16 cellular contexts compared by ENCODE assay signal in the genomic region with DNA sequence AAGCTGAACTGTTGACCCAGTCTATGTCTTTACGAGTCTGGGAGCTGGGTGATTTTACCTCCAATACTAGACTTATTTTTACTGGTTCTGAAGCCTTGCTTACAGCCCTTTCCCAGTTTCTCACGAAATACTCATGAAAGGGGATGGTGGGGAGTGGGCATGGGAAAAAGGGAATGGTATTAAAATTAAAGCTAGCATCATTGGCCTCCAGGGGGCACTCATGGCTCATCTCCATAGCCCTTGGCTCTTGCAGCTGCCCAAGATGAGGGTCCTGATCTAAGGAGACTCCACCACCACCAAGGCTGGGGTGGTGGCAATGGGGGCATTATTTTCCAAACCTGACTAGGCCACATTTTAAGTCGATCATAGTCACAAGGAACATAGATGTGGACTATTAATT. TPM values are rescaled to one million over a fixed set of nuclear protein-coding genes. Genes with fewer than 3 reads are reported as not detected.
DNase-seq lines count a peak whose midpoint lies in the region; ATAC-seq and TF ChIP-seq lines count a peak whose summit lies in the region.
"Not testable (repeated sequence)": the region's sequence is repeated elsewhere in the genome, so short reads cannot be mapped to it uniquely, and the experiment has no call there.
"Had no signal": no experiment of that assay in that cellular context is flagged by ENCODE, and none has a peak within 500 bp of the region (broad histone marks: within the 10 kb centered on the region; RNA-seq: fewer than 3 reads in every experiment).

No MANE protein-coding gene starts in this region.

- H3K27ac ChIP-seq in KMS-11; OCI-LY3 (ENCODE audit: low read length); endodermal cell (ENCODE audit: low read depth, low read length); osteoblast (ENCODE audit: low read depth, low read length): not testable (repeated sequence)

- H3K9me3 ChIP-seq in BE2C; OCI-LY3 (ENCODE audit: insufficient read depth, low read length); endodermal cell (ENCODE audit: control insufficient read depth, low read length); osteoblast (ENCODE audit: low read depth, low read length): not testable (repeated sequence)

- not testable (repeated sequence) for H3K27ac Mint-ChIP-seq in WTC11, endodermal cell

- H3K36me3 Mint-ChIP-seq in WTC11; endodermal cell (ENCODE audit: low read depth): not testable (repeated sequence)

- peak; percentile 29 for TF ChIP-seq CTCF in BE2C (IDR thresholded peaks at IDR 0.05; ENCODE audit: low read depth, low read length)
- peak; percentile 50 for TF ChIP-seq CTCF in GM12872 (IDR thresholded peaks at IDR 0.05; ENCODE audit: insufficient read depth, low read depth, low read length)
- TF ChIP-seq CTCF in KMS-11 (conservative IDR thresholded peaks at IDR 0.05; ENCODE audit: low read depth, low read length): peak; percentile 34; the same call in 1 of the 2 replicates
- peak; percentile 51 for TF ChIP-seq CTCF in OCI-LY3 (IDR thresholded peaks at IDR 0.05; ENCODE audit: low read depth, low read length)
- not testable (repeated sequence) for TF ChIP-seq CTCF in WTC11 (IDR thresholded peaks at IDR 0.05)
- TF ChIP-seq CTCF in endodermal cell (conservative IDR thresholded peaks at IDR 0.05): peak; percentile 73
- peak; percentile 10 for TF ChIP-seq CTCF in osteoblast (IDR thresholded peaks at IDR 0.05; ENCODE audit: extremely low read depth, low read depth, low read length)

- DNase-seq in BE2C (peak; percentile 12), WTC11 (ENCODE audit: low spot score) (peak; percentile 48), endodermal cell (peak; percentile 68), iPS-NIHi7 (ENCODE audit: extremely low spot score) (peak; percentile 38)
- not testable (repeated sequence) for DNase-seq in osteoblast (ENCODE audit: insufficient read length, low spot score, missing footprints)

- H3K79me2 ChIP-seq in KMS-11 (ENCODE audit: insufficient read depth, low read depth); OCI-LY3 (ENCODE audit: low read length); osteoblast (ENCODE audit: insufficient read depth, low read length): not testable (repeated sequence)

- H3K27me3 ChIP-seq in BE2C; KMS-11 (ENCODE audit: insufficient read depth, low read depth); OCI-LY3 (ENCODE audit: low read depth, low read length); endodermal cell (ENCODE audit: control insufficient read depth, insufficient read depth, low read length, poor library complexity, severe bottlenecking); osteoblast (ENCODE audit: insufficient read depth, low read length): not testable (repeated sequence)

- H3K4me1 Mint-ChIP-seq in WTC11, endodermal cell: not testable (repeated sequence)

- not testable (repeated sequence) for H3K36me3 ChIP-seq in BE2C; KMS-11 (ENCODE audit: insufficient read depth); OCI-LY3 (replicated peaks; ENCODE audit: low read depth, low read length); endodermal cell (ENCODE audit: control insufficient read depth, insufficient read depth, low read length); osteoblast (ENCODE audit: insufficient read depth, low read length)

- not testable (repeated sequence) for H3K4me2 ChIP-seq in KMS-11; OCI-LY3 (ENCODE audit: low read length); osteoblast (ENCODE audit: insufficient read depth, low read length)

- POLR2A ChIA-PET in WTC11 (lab: Charles Lee): not testable (repeated sequence)

- H3K9ac ChIP-seq in KMS-11; OCI-LY3 (ENCODE audit: low read length); endodermal cell (ENCODE audit: extremely low read depth, low read length, poor library complexity, severe bottlenecking): not testable (repeated sequence)

- 77 to 100% methylated on average over 1 to 3 of the region's 3 CpGs for WGBS in endodermal cell (ENCODE audit: insufficient coverage in 1 of 2, insufficient read length in 1 of 2), 2 experiments

- H3K9me3 Mint-ChIP-seq in WTC11, endodermal cell: not testable (repeated sequence)

- H3K4me3 Mint-ChIP-seq in WTC11, endodermal cell: not testable (repeated sequence)

- H3K4me3 ChIP-seq in BE2C (ENCODE audit: low read depth, low read length); KMS-11 (IDR thresholded peaks at IDR 0.05; ENCODE audit: insufficient read depth, low read depth, low read length); OCI-LY3 (ENCODE audit: low read length); endodermal cell (ENCODE audit: low read length); osteoblast (ENCODE audit: insufficient read depth, low read length): not testable (repeated sequence)

- H4K20me1 ChIP-seq in KMS-11 (ENCODE audit: insufficient read depth); OCI-LY3 (ENCODE audit: insufficient read depth, low read length); osteoblast (ENCODE audit: insufficient read depth, low read length): not testable (repeated sequence)

- H3K4me1 ChIP-seq in BE2C; KMS-11 (ENCODE audit: low read depth, poor library complexity, severe bottlenecking); endodermal cell (ENCODE audit: control insufficient read depth, insufficient read depth, low read length); osteoblast (ENCODE audit: insufficient read depth, low read length): not testable (repeated sequence)
- H3K4me1 ChIP-seq in OCI-LY3 (ENCODE audit: low read length): peaks cover 25% of the 10 kb centered on the region

- ATAC-seq in WTC11: peak; percentile 79

- H3K27me3 Mint-ChIP-seq in WTC11 (ENCODE audit: low read depth): peaks cover 13% of the 10 kb centered on the region
- not testable (repeated sequence) for H3K27me3 Mint-ChIP-seq in endodermal cell (ENCODE audit: insufficient read depth)

- H2AFZ ChIP-seq in KMS-11 (ENCODE audit: low read depth); OCI-LY3 (ENCODE audit: low read depth, low read length); osteoblast (ENCODE audit: low read length): not testable (repeated sequence)

- CTCF ChIA-PET in WTC11 (lab: Charles Lee): interaction anchor here (0.7 to 1.7 kb wide), 6 partner anchors 9 to 320 kb away, joined by 3 to 5 read pairs (median 3); a partner anchor contains a TSS

RNA-seq across cellular contexts. Expression of a gene that starts 22.3 kb away (rescaled TPM):
- not detected for polyA plus RNA-seq in BE2C (2012; ENCODE audit: insufficient read depth, insufficient read length, low read depth)
- total RNA-seq in WTC11 (2021): not detected in 3 replicates
- not detected for total RNA-seq in endodermal cell
- not detected for polyA plus RNA-seq in endodermal cell (2013, experiment 1 of 2)
- polyA plus RNA-seq in endodermal cell (2013, experiment 2 of 2): not detected
- not detected in 2 replicates for total RNA-seq in osteoblast
- total RNA-seq: activated naive CD8-positive, alpha-beta T cell treated with anti-CD3 and anti-CD28 coated beads for 36 hours; activated T-helper 2 cell treated with anti-CD3 and anti-CD28 coated beads, Interferon-gamma antibody, Interleukin-2, Interleukin-4, amounts not matched to agents 10 μg/mL and 5 μg/mL and 100 μg/mL, durations not matched to agents 14 hours and 24 hours and 36 hours; astrocyte; cerebellum; HT-29; left ventricle myocardium inferior; mononuclear cell; SJSA1 had no signal
